In the genomic region with DNA sequence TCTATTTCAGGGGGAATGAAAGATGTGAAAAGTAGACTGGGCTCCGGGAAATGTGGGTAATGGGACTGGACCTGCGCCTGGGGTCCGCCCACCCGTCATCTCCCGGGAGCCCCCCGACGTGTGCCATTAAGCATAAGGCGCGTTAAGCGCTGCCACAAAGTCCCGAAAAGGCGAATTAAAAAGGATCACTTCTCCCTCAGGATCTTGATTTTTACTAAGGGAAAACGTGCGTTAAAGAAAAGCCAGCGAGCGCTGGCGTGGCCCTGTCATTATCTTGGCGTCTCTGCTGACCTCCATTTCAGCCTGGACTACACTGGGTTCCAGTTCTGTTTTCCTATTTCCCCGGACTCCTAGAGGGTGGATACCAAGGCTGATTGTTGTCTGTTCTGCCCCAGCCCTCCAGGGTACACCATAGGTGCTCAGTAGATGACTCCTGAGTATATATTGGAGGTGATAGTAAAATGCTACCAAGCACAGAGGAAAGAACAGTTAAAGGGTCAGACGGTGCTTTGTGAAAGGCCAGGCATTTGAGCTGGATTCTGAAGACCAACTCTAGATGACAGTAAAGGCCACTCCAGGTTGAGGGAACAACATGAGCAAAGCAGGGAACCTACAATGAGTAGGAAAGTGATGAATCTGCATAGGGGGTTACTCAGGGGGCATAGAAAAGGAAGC, we compare ENCODE assay signal across 8 cellular contexts.
DNase-seq lines count a peak whose midpoint lies in the region; ATAC-seq and TF ChIP-seq lines count a peak whose summit lies in the region.

No MANE protein-coding gene starts in this region.

- DNase-seq in NCI-H1092 treated with DMSO at 0.1 percent for 48 hours (lab: John Stamatoyannopoulos, UW) (peak; percentile 48), NCI-H1092 (lab: John Stamatoyannopoulos, UW) (no peak), NCI-H2227 (lab: John Stamatoyannopoulos, UW; ENCODE audit: unreplicated experiment) (peak; percentile 55), MCF 10A (ENCODE audit: unreplicated experiment) (peak; percentile 3), activated gamma-delta T cell treated with Interleukin-2 at 50 U/mL for 16 hours (no peak)

- H3K4me3 ChIP-seq in iPS-20b (ENCODE audit: low read length) (peak overlapping the region; percentile 90), skeletal muscle tissue (ENCODE audit: low read length in 3 of 3) (peak overlapping the region; percentile 84 to 86 (median 85))

- H3K27me3 ChIP-seq in iPS-20b (ENCODE audit: insufficient read depth, low read length) (peaks cover 7% of the 10 kb centered on the region; the same call in 1 of the 2 replicates), skeletal muscle tissue (ENCODE audit: control insufficient read depth in 3 of 3, insufficient read depth in 3 of 3, low read length in 3 of 3) (no peaks in the 10 kb centered on the region)

- peak overlapping the region; percentile 68; the same call in 1 of the 2 replicates for H3K9ac ChIP-seq in iPS-20b (ENCODE audit: low read depth, low read length)
- H3K9ac ChIP-seq in skeletal muscle tissue (ENCODE audit: low read depth in 1 of 3, low read length in 3 of 3), result peak overlapping the region; percentile 77 to 92 (median 88)

- no TSS peak for BruUV-seq in MCF 10A (replicated peaks; lab: Mats Ljungman, UMichigan)

- peak overlapping the region; percentile 61 for H3K27ac Mint-ChIP-seq in MCF 10A (ENCODE audit: low read depth, unreplicated experiment)

- no peak for ATAC-seq in HG02759 (IDR thresholded peaks at IDR 0.05; ENCODE audit: unreplicated experiment)

- H3K27ac ChIP-seq in iPS-20b (ENCODE audit: low read length), result no peak overlapping the region
- H3K27ac ChIP-seq in skeletal muscle tissue (ENCODE audit: low read depth, low read length), result peak overlapping the region; percentile 80

- no peaks in the 10 kb centered on the region for H3K9me3 Mint-ChIP-seq in MCF 10A (ENCODE audit: unreplicated experiment)

- POLR2A ChIA-PET in MCF 10A (lab: Yijun Ruan, JAX), result interaction anchor here (0.6 to 4.3 kb wide), 13 partner anchors 10 to 1374 kb away, joined by 3 to 85 read pairs (median 4); a partner anchor contains a TSS

- no peak for TF ChIP-seq CTCF in MCF 10A (IDR thresholded peaks at IDR 0.05; ENCODE audit: unreplicated experiment)

- H3K27me3 Mint-ChIP-seq in MCF 10A (ENCODE audit: insufficient read depth, unreplicated experiment), result no peaks in the 10 kb centered on the region

- peaks cover 8% of the 10 kb centered on the region for H3K4me1 Mint-ChIP-seq in MCF 10A (ENCODE audit: insufficient read depth, unreplicated experiment)

- CTCF ChIA-PET in MCF 10A (lab: Yijun Ruan, JAX), result no interaction called here

- peaks cover 10% of the 10 kb centered on the region; the same call in 1 of the 2 replicates for H3K4me1 ChIP-seq in iPS-20b (ENCODE audit: insufficient read depth, low read length)
- peaks cover 10 to 16% (median 15%) of the 10 kb centered on the region in 3 donors for H3K4me1 ChIP-seq in skeletal muscle tissue (ENCODE audit: control insufficient read depth in 3 of 3, insufficient read depth in 3 of 3, low read length in 3 of 3)

- H3K36me3 ChIP-seq in iPS-20b (ENCODE audit: insufficient read depth, low read depth, low read length) (no peaks in the 10 kb centered on the region), skeletal muscle tissue (ENCODE audit: control insufficient read depth in 3 of 3, insufficient read depth in 3 of 3, low read length in 3 of 3) (no peaks in the 10 kb centered on the region)

- H3K9me3 ChIP-seq in iPS-20b (ENCODE audit: insufficient read depth, low read depth, low read length) (no peaks in the 10 kb centered on the region), skeletal muscle tissue (ENCODE audit: control insufficient read depth in 3 of 3, low read length in 3 of 3) (no peaks in the 10 kb centered on the region)

- H3K36me3 Mint-ChIP-seq in MCF 10A (ENCODE audit: insufficient read depth, unreplicated experiment), result no peaks in the 10 kb centered on the region

- H3K4me3 Mint-ChIP-seq in MCF 10A (ENCODE audit: unreplicated experiment), result peak overlapping the region; percentile 74

- intact Hi-C loops in MCF 10A (cut with micrococcal nuclease), result loop anchor here (1.0 to 5.0 kb wide), 5 partner anchors 32 to 1371 kb away; a partner anchor contains a TSS

Comparison
In these comparisons a context has a peak if more than half of its experiments do, and no peak if none do; other contexts are left out.
1. DNase-seq: peak in NCI-H1092 treated with DMSO at 0.1 percent for 48 hours (single experiment), NCI-H2227 (single experiment) and MCF 10A (single experiment); none in NCI-H1092 (single experiment) and activated gamma-delta T cell treated with Interleukin-2 at 50 U/mL for 16 hours (single experiment).